Comparison of ENCODE assay signal across 1 cellular context in genomic region chr15:27258287-27258686, GRCh38.
TF ChIP-seq lines count a peak whose summit lies in the region.

No MANE protein-coding gene starts in this region.

TF ChIP-seq in GM23338, 12 proteins besides CTCF, POLR2A, EP300 and RAD21 (continued from another document):
- TF ChIP-seq REST (IDR thresholded peaks at IDR 0.05; ENCODE audit: unreplicated experiment) (no peak), EZH2phosphoT487 (IDR thresholded peaks at IDR 0.05; ENCODE audit: unreplicated experiment) (no peak), NANOG (IDR thresholded peaks at IDR 0.05; ENCODE audit: borderline replicate concordance) (no peak), ZNF462 (CRISPR knock-in tag; IDR thresholded peaks at IDR 0.05) (no peak), JUNB (IDR thresholded peaks at IDR 0.05; ENCODE audit: unreplicated experiment) (no peak)
